ENCODE assay signal across 9 cellular contexts in genomic region chr17:41308251-41308917, GRCh38. TPM values are rescaled to one million over a fixed set of nuclear protein-coding genes. Genes with fewer than 3 reads are reported as not detected.
DNase-seq lines count a peak whose midpoint lies in the region; ATAC-seq, FAIRE-seq and TF ChIP-seq lines count a peak whose summit lies in the region.
"Had no signal": no experiment of that assay in that cellular context is flagged by ENCODE, and none has a peak within 500 bp of the region (broad histone marks: within the 10 kb centered on the region; RNA-seq: fewer than 3 reads in every experiment).

No MANE protein-coding gene starts in this region.

- DNase-seq in breast epithelium (ENCODE audit: low spot score in 2 of 2), result peak; percentile 54 to 80
- no peak for DNase-seq in MCF 10A (ENCODE audit: unreplicated experiment)
- peak; percentile 69 for DNase-seq in UCSD-AML1 (lab: John Stamatoyannopoulos, UW; ENCODE audit: unreplicated experiment)
- peak; percentile 76 for DNase-seq in effector CD4-positive, alpha-beta T cell
- DNase-seq in gastrocnemius medialis, result peak in 1 of 2 donors; percentile 53
- no peak for DNase-seq in Caco-2
- DNase-seq in D721Med (ENCODE audit: insufficient read length, low spot score), result no peak

- in situ Hi-C loops in gastrocnemius medialis (cut with MboI; ENCODE audit: low sequenced_read_pairs in 4 of 4), result loop anchor here in 1 of 4 donors (25.0 kb wide), 1 partner anchor 396 kb away; no protein-coding TSS in a partner anchor

- H3K9me3 Mint-ChIP-seq in MCF 10A (ENCODE audit: unreplicated experiment) (no peaks in the 10 kb centered on the region), Caco-2 (ENCODE audit: unreplicated experiment) (no peaks in the 10 kb centered on the region)

- peak; percentile 45 to 69 for ATAC-seq in gastrocnemius medialis
- no peak for ATAC-seq in HG03159 (IDR thresholded peaks at IDR 0.05; ENCODE audit: unreplicated experiment)

- H3K9me3 ChIP-seq in breast epithelium (no peaks in the 10 kb centered on the region), gastrocnemius medialis (no peaks in the 10 kb centered on the region), Caco-2 (no peaks in the 10 kb centered on the region; the same call in 1 of the 2 replicates)

- H3K36me3 ChIP-seq in breast epithelium (no peaks in the 10 kb centered on the region), gastrocnemius medialis (no peaks in the 10 kb centered on the region), Caco-2 (ENCODE audit: control insufficient read depth, insufficient read depth, low read length) (no peaks in the 10 kb centered on the region)

- no peak for TF ChIP-seq POLR2A in breast epithelium (IDR thresholded peaks at IDR 0.05)
- TF ChIP-seq POLR2A in gastrocnemius medialis (IDR thresholded peaks at IDR 0.05), result no peak

- H3K27me3 ChIP-seq in breast epithelium, result no peaks in the 10 kb centered on the region
- H3K27me3 ChIP-seq in gastrocnemius medialis, result peaks cover 7 to 18% (median 14%) of the 10 kb centered on the region in 3 donors
- no peaks in the 10 kb centered on the region for H3K27me3 ChIP-seq in Caco-2 (replicated peaks; ENCODE audit: control insufficient read depth, insufficient read depth, low read length)

- peaks cover 46% of the 10 kb centered on the region for H3K27me3 Mint-ChIP-seq in MCF 10A (ENCODE audit: insufficient read depth, unreplicated experiment)
- no peaks in the 10 kb centered on the region for H3K27me3 Mint-ChIP-seq in Caco-2 (ENCODE audit: insufficient read depth, unreplicated experiment)

- intact Hi-C loops in breast epithelium (cut with DNase I; ENCODE audit: low total_unique reads) (no loop called here), MCF 10A (cut with micrococcal nuclease) (no loop called here), gastrocnemius medialis (cut with DNase I; ENCODE audit: low total_unique reads) (no loop called here), Caco-2 (cut with micrococcal nuclease; ENCODE audit: unreplicated experiment) (no loop called here)

- no TSS peak for BruUV-seq in MCF 10A (replicated peaks; lab: Mats Ljungman, UMichigan)
- no TSS peak for BruUV-seq in Caco-2 (replicated peaks; lab: Mats Ljungman, UMichigan)

- CTCF ChIA-PET in MCF 10A (lab: Yijun Ruan, JAX), result no interaction called here
- CTCF ChIA-PET in Caco-2 (lab: Charles Lee), result interaction anchor here (1.6 kb wide), 1 partner anchor 14 kb away, joined by 4 read pairs; no protein-coding TSS in a partner anchor

- H3K36me3 Mint-ChIP-seq in MCF 10A (ENCODE audit: insufficient read depth, unreplicated experiment) (no peaks in the 10 kb centered on the region), Caco-2 (ENCODE audit: insufficient read depth, unreplicated experiment) (no peaks in the 10 kb centered on the region)

- H3K4me3 Mint-ChIP-seq in MCF 10A (ENCODE audit: unreplicated experiment), result no peak overlapping the region
- no peak overlapping the region for H3K4me3 Mint-ChIP-seq in Caco-2 (ENCODE audit: unreplicated experiment)

- H3K4me3 ChIP-seq in breast epithelium (peak overlapping the region in 1 of 3 donors; percentile 16), gastrocnemius medialis (no peak overlapping the region), Caco-2 (ENCODE audit: low read depth, low read length) (no peak overlapping the region)

- H3K27ac ChIP-seq in breast epithelium (peak overlapping the region; percentile 82 to 85), gastrocnemius medialis (no peak overlapping the region)

- H3K4me1 Mint-ChIP-seq in MCF 10A (ENCODE audit: insufficient read depth, unreplicated experiment), result no peaks in the 10 kb centered on the region
- no peaks in the 10 kb centered on the region for H3K4me1 Mint-ChIP-seq in Caco-2 (ENCODE audit: low read depth, unreplicated experiment)

- H3K27ac Mint-ChIP-seq in MCF 10A (ENCODE audit: low read depth, unreplicated experiment), result no peak overlapping the region
- no peak overlapping the region for H3K27ac Mint-ChIP-seq in Caco-2 (ENCODE audit: unreplicated experiment)

- POLR2A ChIA-PET in MCF 10A (lab: Yijun Ruan, JAX) (interaction anchor here (0.7 kb wide), 2 partner anchors 240 to 662 kb away, joined by 3 to 5 read pairs; no protein-coding TSS in a partner anchor), Caco-2 (lab: Charles Lee) (no interaction called here)

- no peak for FAIRE-seq in D721Med (lab: Jason Lieb, UNC)
- FAIRE-seq: TTC549 had no signal

- H3K4me1 ChIP-seq in breast epithelium, result no peaks in the 10 kb centered on the region
- H3K4me1 ChIP-seq in gastrocnemius medialis, result peaks cover 7 to 8% of the 10 kb centered on the region in 2 donors
- H3K4me1 ChIP-seq in Caco-2, result no peaks in the 10 kb centered on the region

- TF ChIP-seq CTCF in breast epithelium (IDR thresholded peaks at IDR 0.05) (no peak), MCF 10A (IDR thresholded peaks at IDR 0.05; ENCODE audit: unreplicated experiment) (no peak), gastrocnemius medialis (IDR thresholded peaks at IDR 0.05 in 4 of 5, conservative IDR thresholded peaks at IDR 0.05 in 1 of 5) (no peak), Caco-2 (IDR thresholded peaks at IDR 0.05; ENCODE audit: insufficient read depth in 1 of 2, low read depth in 1 of 2, low read length in 1 of 2, severe bottlenecking in 1 of 2, unreplicated experiment in 1 of 2) (no peak), D721Med (IDR thresholded peaks at IDR 0.05; ENCODE audit: insufficient read depth, missing control alignments) (no peak)

RNA-seq across cellular contexts. Expression of gene KRTAP16-1, which starts 0.7 kb away (rescaled TPM):
- total RNA-seq in breast epithelium (not detected), MCF 10A (2022) (not detected in 2 replicates), gastrocnemius medialis (not detected), Caco-2 (2022) (not detected in 2 replicates)

RNA-seq across cellular contexts. Expression of gene KRTAP29-1, which starts 5.7 kb away (rescaled TPM):
- total RNA-seq in breast epithelium, result not detected
- not detected in 2 replicates for total RNA-seq in MCF 10A (2022)
- total RNA-seq in gastrocnemius medialis, result not detected
- total RNA-seq in Caco-2 (2022), result not detected in 2 replicates

RNA-seq across cellular contexts. Expression of gene KRTAP17-1, which starts 7.1 kb away (rescaled TPM):
- total RNA-seq in breast epithelium (not detected), MCF 10A (2022) (not detected in 2 replicates), gastrocnemius medialis (not detected), Caco-2 (2022) (not detected in 2 replicates)

RNA-seq across cellular contexts. Expression of gene KRTAP9-7, which starts 32.9 kb away (rescaled TPM):
- total RNA-seq in breast epithelium (not detected), MCF 10A (2022) (not detected in 2 replicates), gastrocnemius medialis (not detected), Caco-2 (2022) (not detected in 2 replicates)

RNA-seq across cellular contexts. Expression of gene KRT33A, which starts 42.2 kb away (rescaled TPM):
- total RNA-seq in breast epithelium, result not detected
- not detected in 2 replicates for total RNA-seq in MCF 10A (2022)
- not detected for total RNA-seq in gastrocnemius medialis
- total RNA-seq in Caco-2 (2022), result not detected in 2 replicates

Comparison
In these comparisons a context has a peak if more than half of its experiments do, and no peak if none do; other contexts are left out.
1. DNase-seq: peak in breast epithelium (2 of 2), UCSD-AML1 (single experiment) and effector CD4-positive, alpha-beta T cell (single experiment); none in MCF 10A (single experiment), Caco-2 (0 of 2) and D721Med (single experiment).
2. H3K27ac ChIP-seq: peak in breast epithelium (2 of 2); none in gastrocnemius medialis (0 of 4).